Comparison of ENCODE assay signal across 26 cellular contexts in the genomic region with DNA sequence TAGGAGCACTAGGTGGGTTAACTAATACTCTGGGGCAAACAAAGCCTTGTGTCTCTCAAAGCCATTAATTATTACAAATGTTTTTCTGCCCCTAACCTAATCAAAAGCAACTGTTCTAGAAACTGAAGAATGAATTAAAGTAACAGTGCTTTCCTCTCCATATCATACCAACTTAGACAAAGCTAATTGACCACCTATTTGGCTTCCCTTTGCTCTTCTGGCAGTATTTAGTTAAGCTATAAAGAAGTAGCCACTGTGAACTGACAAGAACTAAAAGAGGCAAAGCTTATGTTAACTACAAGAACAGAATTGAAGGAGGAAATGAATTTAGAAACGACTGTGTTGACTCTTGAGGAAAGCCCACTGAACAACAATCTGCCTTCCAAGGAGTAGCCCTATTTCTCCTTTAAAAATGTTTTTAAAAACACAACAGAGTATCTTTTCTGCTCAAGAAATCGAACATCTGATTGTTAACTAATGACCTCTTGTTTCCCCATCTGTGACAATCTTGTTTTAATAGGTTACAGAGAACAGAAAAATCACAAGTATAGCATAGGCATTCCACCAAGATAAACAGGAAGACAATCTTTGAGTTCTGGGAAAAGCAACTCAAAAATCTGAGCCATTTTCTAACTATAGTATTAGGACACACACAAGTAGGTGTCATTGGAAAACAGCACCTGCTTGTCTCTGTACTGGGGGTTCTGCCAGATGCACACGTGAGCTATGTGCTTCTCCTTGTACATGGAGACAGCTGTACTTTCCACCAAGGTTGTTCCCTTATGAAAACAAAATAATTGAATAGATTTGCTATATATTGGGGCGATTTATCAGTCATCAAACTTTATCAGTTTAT. TPM values are rescaled to one million over a fixed set of nuclear protein-coding genes. Genes with fewer than 3 reads are reported as not detected.
DNase-seq lines count a peak whose midpoint lies in the region; ATAC-seq and TF ChIP-seq lines count a peak whose summit lies in the region.
"Had no signal": no experiment of that assay in that cellular context is flagged by ENCODE, and none has a peak within 500 bp of the region (broad histone marks: within the 10 kb centered on the region; RNA-seq: fewer than 3 reads in every experiment).

No MANE protein-coding gene starts in this region.

- TF ChIP-seq EP300 in SK-N-SH (IDR thresholded peaks at IDR 0.05; ENCODE audit: borderline replicate concordance in 1 of 2, low read depth in 1 of 2, low read length in 1 of 2): no peak

- no peaks in the 10 kb centered on the region for H3K27me3 Mint-ChIP-seq in mesothelial cell of epicardium (ENCODE audit: low read depth)

- no peak overlapping the region for H3K9ac ChIP-seq in SK-N-SH

- peak overlapping the region; percentile 33; the same call in 1 of the 2 replicates for H2AFZ ChIP-seq in SK-N-SH (ENCODE audit: low read depth)

- H3K36me3 Mint-ChIP-seq in mesothelial cell of epicardium: no peaks in the 10 kb centered on the region
- H3K36me3 Mint-ChIP-seq: T-cell had no signal

- H3K4me1 Mint-ChIP-seq in mesothelial cell of epicardium: peaks cover 17% of the 10 kb centered on the region
- H3K4me1 Mint-ChIP-seq: stimulated activated naive CD8-positive, alpha-beta T cell treated with anti-CD3 and anti-CD28 coated beads, Interleukin-15, amount 100 ng/mL, for 72 hours had no signal

- H3K36me3 ChIP-seq in SK-N-SH (replicated peaks in 1 of 2; ENCODE audit: control insufficient read depth in 1 of 2, insufficient read depth in 2 of 2, low read length in 1 of 2) (no peaks in the 10 kb centered on the region), thyroid gland (no peaks in the 10 kb centered on the region), aorta (ENCODE audit: control insufficient read depth in 1 of 2, insufficient read depth in 2 of 2, low read length in 1 of 2) (no peaks in the 10 kb centered on the region)
- H3K36me3 ChIP-seq: lower lobe of right lung, neutrophil, upper lobe of left lung had no signal

- peaks cover 10% of the 10 kb centered on the region; the same call in 1 of the 2 replicates for H4K20me1 ChIP-seq in SK-N-SH (ENCODE audit: insufficient read depth)

- H3K27me3 ChIP-seq in SK-N-SH (ENCODE audit: insufficient read depth): no peaks in the 10 kb centered on the region
- no peaks in the 10 kb centered on the region for H3K27me3 ChIP-seq in thyroid gland
- H3K27me3 ChIP-seq in aorta (ENCODE audit: control insufficient read depth in 1 of 2, insufficient read depth in 2 of 2, low read length in 1 of 2): no peaks in the 10 kb centered on the region
- H3K27me3 ChIP-seq: foreskin keratinocyte, upper lobe of left lung had no signal

- no peaks in the 10 kb centered on the region for H3K9me2 ChIP-seq in SK-N-SH

- no peak for ATAC-seq in SK-N-SH treated with all-trans-retinoic acid at 6 μM for 48 hours
- ATAC-seq in aorta (ENCODE audit: low FRiP score): no peak
- ATAC-seq: foreskin keratinocyte; lower lobe of right lung; stimulated activated naive CD8-positive, alpha-beta T cell treated with anti-CD3 and anti-CD28 coated beads, Interleukin-15, amount 100 ng/mL, for 72 hours; T-cell had no signal

- no peak for TF ChIP-seq RAD21 in SK-N-SH (IDR thresholded peaks at IDR 0.05; ENCODE audit: low read length)

- H3K4me2 ChIP-seq in SK-N-SH: no peak overlapping the region

- TF ChIP-seq POLR2A in thyroid gland (IDR thresholded peaks at IDR 0.05): no peak

- no peak overlapping the region for H3K4me3 ChIP-seq in SK-N-SH (ENCODE audit: low read depth in 2 of 2, low read length in 1 of 2)
- no peak overlapping the region for H3K4me3 ChIP-seq in thyroid gland (replicated peaks in 1 of 3)
- no peak overlapping the region for H3K4me3 ChIP-seq in aorta (ENCODE audit: low read length in 2 of 2)
- H3K4me3 ChIP-seq: lower lobe of right lung, upper lobe of left lung had no signal

- TF ChIP-seq CTCF in SK-N-SH (IDR thresholded peaks at IDR 0.05) (no peak), mesothelial cell of epicardium (IDR thresholded peaks at IDR 0.05; ENCODE audit: unreplicated experiment) (no peak), thyroid gland (IDR thresholded peaks at IDR 0.05) (no peak)

- POLR2A ChIA-PET in SK-N-SH (lab: Yijun Ruan, JAX): no interaction called here

- WGBS in SK-N-SH (ENCODE audit: low lambda C conversion rate): 55% methylated on average over 4 of the region's 4 CpGs
- WGBS in thyroid gland, 2 donors: 37 to 38% methylated on average over 4 of the region's 4 CpGs
- 26 to 27% methylated on average over 4 of the region's 4 CpGs for WGBS in aorta, 2 donors

- no peaks in the 10 kb centered on the region for H3K9me3 ChIP-seq in SK-N-SH
- no peaks in the 10 kb centered on the region for H3K9me3 ChIP-seq in thyroid gland
- no peaks in the 10 kb centered on the region for H3K9me3 ChIP-seq in aorta (ENCODE audit: control insufficient read depth, low read length)
- H3K9me3 ChIP-seq: lower lobe of right lung, neutrophil, upper lobe of left lung had no signal

- CTCF ChIA-PET in SK-N-SH (lab: Yijun Ruan, JAX): no interaction called here

- DNase-seq in SK-N-SH (no peak), dermis blood vessel endothelial cell (peak; percentile 68), mesothelial cell of epicardium (ENCODE audit: low spot score in 2 of 2, unreplicated experiment in 2 of 2) (no peak), thyroid gland (peak; percentile 38 to 42), NCI-H128 (lab: John Stamatoyannopoulos, UW; ENCODE audit: unreplicated experiment) (no peak), aorta (no peak), NCI-H187 treated with DMSO at 0.1 percent for 48 hours (lab: John Stamatoyannopoulos, UW) (no peak)
- DNase-seq: activated CD4-positive, alpha-beta T cell treated with anti-CD3 and anti-CD28 coated beads for 4 hours; activated naive CD4-positive, alpha-beta T cell treated with Interleukin-2 at 50 U/mL for 16 hours; activated T-cell treated with anti-CD3 and anti-CD28 coated beads, Interleukin-2, amount 50 U/mL, for 48 hours; caudate nucleus; foreskin keratinocyte; hippocampal formation; KG1; lower lobe of right lung; MV-4-11; NCI-H1930; NCI-H2227 treated with DMSO at 0.1 percent for 48 hours; NCI-H774; SIG-M5; stimulated activated CD4-positive, alpha-beta T cell treated with anti-CD3 and anti-CD28 coated beads, Interleukin-12 subunit alpha, Interleukin-12 subunit beta, amount 100 ng/mL, for 4 hours; stimulated activated naive CD8-positive, alpha-beta T cell treated with anti-CD3 and anti-CD28 coated beads, Interleukin-15, amount 100 ng/mL, for 72 hours; T-cell; upper lobe of left lung had no signal

- H3K27ac ChIP-seq in SK-N-SH (ENCODE audit: low read depth in 2 of 2, low read length in 1 of 2) (peak overlapping the region; percentile 10 to 68; a peak in 2 of 4 replicates), thyroid gland (peak overlapping the region in 2 of 3 donors; percentile 27 to 44), aorta (ENCODE audit: low read depth in 1 of 2, low read length in 2 of 2) (peak overlapping the region in 1 of 2 donors; percentile 8)
- H3K27ac ChIP-seq: foreskin keratinocyte, lower lobe of right lung, neutrophil had no signal

- H3K4me1 ChIP-seq in SK-N-SH (ENCODE audit: control insufficient read depth in 1 of 2, insufficient read depth in 2 of 2, low read depth in 1 of 2, low read length in 1 of 2) (peaks cover 0 to 7% of the 10 kb centered on the region in 2 experiments; a peak in 2 of 4 replicates), thyroid gland (peaks cover 0 to 9% of the 10 kb centered on the region in 2 donors), aorta (ENCODE audit: control insufficient read depth in 1 of 2, insufficient read depth in 2 of 2, low read length in 2 of 2) (peaks cover 0 to 2% of the 10 kb centered on the region in 2 donors)

- peaks cover 3% of the 10 kb centered on the region for H3K9me3 Mint-ChIP-seq in mesothelial cell of epicardium
- H3K9me3 Mint-ChIP-seq: stimulated activated naive CD8-positive, alpha-beta T cell treated with anti-CD3 and anti-CD28 coated beads, Interleukin-15, amount 100 ng/mL, for 72 hours; T-cell had no signal

- peak overlapping the region; percentile 13 for H3K27ac Mint-ChIP-seq in mesothelial cell of epicardium
- H3K27ac Mint-ChIP-seq: stimulated activated naive CD8-positive, alpha-beta T cell treated with anti-CD3 and anti-CD28 coated beads, Interleukin-15, amount 100 ng/mL, for 72 hours; T-cell had no signal

- no peak overlapping the region for H3K4me3 Mint-ChIP-seq in mesothelial cell of epicardium
- H3K4me3 Mint-ChIP-seq: stimulated activated naive CD8-positive, alpha-beta T cell treated with anti-CD3 and anti-CD28 coated beads, Interleukin-15, amount 100 ng/mL, for 72 hours; T-cell had no signal

- peaks cover 15% of the 10 kb centered on the region for H3K79me2 ChIP-seq in SK-N-SH (ENCODE audit: insufficient read depth)

- peaks cover 7% of the 10 kb centered on the region for H3F3A ChIP-seq in SK-N-SH (replicated peaks; ENCODE audit: insufficient read depth)

- intact Hi-C loops in thyroid gland (cut with DNase I) (no loop called here), aorta (cut with DNase I) (loop anchor here (5.0 kb wide), 2 partner anchors 68 to 88 kb away; a partner anchor contains a TSS)

TF ChIP-seq in SK-N-SH, 30 proteins besides CTCF, POLR2A, EP300 and RAD21 (continues in another document):
- no peak for TF ChIP-seq TCF12 (IDR thresholded peaks at IDR 0.05)

TF ChIP-seq in SK-N-SH treated with all-trans-retinoic acid at 6 μM for 48 hours, 23 proteins besides CTCF, POLR2A, EP300 and RAD21 (continues in another document):
- TF ChIP-seq ZNF70 (CRISPR knock-in tag; IDR thresholded peaks at IDR 0.05) (no peak), ZFP3 (CRISPR knock-in tag; IDR thresholded peaks at IDR 0.05) (no peak)
- TF ChIP-seq, protein P1, sequence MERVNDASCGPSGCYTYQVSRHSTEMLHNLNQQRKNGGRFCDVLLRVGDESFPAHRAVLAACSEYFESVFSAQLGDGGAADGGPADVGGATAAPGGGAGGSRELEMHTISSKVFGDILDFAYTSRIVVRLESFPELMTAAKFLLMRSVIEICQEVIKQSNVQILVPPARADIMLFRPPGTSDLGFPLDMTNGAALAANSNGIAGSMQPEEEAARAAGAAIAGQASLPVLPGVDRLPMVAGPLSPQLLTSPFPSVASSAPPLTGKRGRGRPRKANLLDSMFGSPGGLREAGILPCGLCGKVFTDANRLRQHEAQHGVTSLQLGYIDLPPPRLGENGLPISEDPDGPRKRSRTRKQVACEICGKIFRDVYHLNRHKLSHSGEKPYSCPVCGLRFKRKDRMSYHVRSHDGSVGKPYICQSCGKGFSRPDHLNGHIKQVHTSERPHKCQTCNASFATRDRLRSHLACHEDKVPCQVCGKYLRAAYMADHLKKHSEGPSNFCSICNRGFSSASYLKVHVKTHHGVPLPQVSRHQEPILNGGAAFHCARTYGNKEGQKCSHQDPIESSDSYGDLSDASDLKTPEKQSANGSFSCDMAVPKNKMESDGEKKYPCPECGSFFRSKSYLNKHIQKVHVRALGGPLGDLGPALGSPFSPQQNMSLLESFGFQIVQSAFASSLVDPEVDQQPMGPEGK (CRISPR knock-in tag; IDR thresholded peaks at IDR 0.05; ENCODE audit: borderline replicate concordance): no peak

RNA-seq across cellular contexts. Expression of a gene that starts 3.1 kb away (rescaled TPM):
- polyA plus RNA-seq in SK-N-SH (2012; rRNA removed) (10.7 and 14.3 TPM in 2 replicates), aorta (10 to 100 TPM; 11.7 to 21.2 TPM)
- 23.7 and 29.5 TPM in 2 replicates for polyA plus RNA-seq in SK-N-SH (2012; cell fraction: cytosol; rRNA removed)
- 7.4 and 10.7 TPM in 2 replicates for polyA plus RNA-seq in SK-N-SH (2012; cell fraction: nucleus; rRNA removed)
- total RNA-seq in dermis blood vessel endothelial cell (125 and 129 TPM in 2 replicates), mesothelial cell of epicardium (32.5 to 34.4 TPM (median 33.6 TPM) in 3 replicates), thyroid gland (10 to 100 TPM; 36.6 to 48.5 (median 42.2) TPM), aorta (10 to 100 TPM; 35.1 to 50.4 TPM)

Comparison
In these comparisons a context has a peak if more than half of its experiments do, and no peak if none do; other contexts are left out.
1. DNase-seq: peak in dermis blood vessel endothelial cell (single experiment) and thyroid gland (2 of 2); none in SK-N-SH (single experiment), mesothelial cell of epicardium (0 of 2), NCI-H128 (single experiment), aorta (0 of 2) and NCI-H187 treated with DMSO at 0.1 percent for 48 hours (single experiment).